Comparison of ENCODE assay signal across 22 cellular contexts in the genomic region with DNA sequence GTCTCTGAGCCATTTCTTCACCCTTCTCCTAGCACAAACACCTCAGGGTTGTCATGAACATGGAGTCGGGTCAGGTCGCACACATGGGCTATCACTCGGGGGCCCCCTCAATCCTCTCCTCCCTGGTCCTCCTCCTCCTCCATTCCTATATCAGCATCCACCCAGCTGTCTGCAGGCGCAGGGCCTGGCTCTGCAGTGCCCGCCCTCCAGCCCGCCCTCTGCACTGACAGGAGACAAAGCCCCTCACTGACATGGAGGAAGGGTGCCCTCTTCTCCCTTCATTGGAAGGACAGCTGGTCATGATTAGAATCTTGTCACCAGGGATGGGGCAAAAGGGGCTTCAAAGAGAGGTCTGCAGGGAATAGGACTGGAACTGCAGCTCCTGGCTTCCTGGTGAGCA. TPM values are rescaled to one million over a fixed set of nuclear protein-coding genes. Genes with fewer than 3 reads are reported as not detected.
"Had no signal": no experiment of that assay in that cellular context is flagged by ENCODE, and none has a peak within 500 bp of the region (broad histone marks: within the 10 kb centered on the region; RNA-seq: fewer than 3 reads in every experiment).

No MANE protein-coding gene starts in this region.

- H3K27ac ChIP-seq: left lung, thyroid gland, upper lobe of right lung had no signal

- ATAC-seq: left lung; natural killer cell treated with Interleukin-12 subunit alpha and Interleukin-12 subunit beta and Interleukin-15 and Interleukin-18, amount 100 ng/mL, for 72 hours; T-helper 17 cell; upper lobe of right lung had no signal

- H3K9me3 ChIP-seq: left lung, thyroid gland, upper lobe of right lung had no signal

- DNase-seq: activated CD4-positive, alpha-beta memory T cell treated with anti-CD3 and anti-CD28 coated beads for 36 hours; activated CD4-positive, alpha-beta T cell treated with anti-CD3 and anti-CD28 coated beads for 48 hours; activated CD4-positive, CD25-positive, alpha-beta regulatory T cell; activated naive CD4-positive, alpha-beta T cell treated with anti-CD3 and anti-CD28 coated beads for 36 hours; activated naive CD8-positive, alpha-beta T cell treated with anti-CD3 and anti-CD28 coated beads, Interleukin-2, amount 10 ng/mL, durations not matched to agents 7 days and 5 days; activated T-cell treated with anti-CD3 and anti-CD28 coated beads, Interleukin-2, amount 50 U/mL, for 48 hours; amniotic stem cell; effector CD4-positive, alpha-beta T cell; foreskin fibroblast; mammary epithelial cell; midbrain; stimulated activated CD4-positive, alpha-beta T cell treated with anti-CD3 and anti-CD28 coated beads, Interleukin-4, amount 100 ng/mL, for 24 hours; stimulated activated naive CD4-positive, alpha-beta T cell treated with Interleukin-2 at 50 U/mL for 16 hours; SW 1271; T-helper 17 cell; thyroid gland; upper lobe of right lung had no signal

- H3K4me3 ChIP-seq: left lung, thyroid gland, upper lobe of right lung had no signal

- H3K27me3 ChIP-seq: left lung, thyroid gland, upper lobe of right lung had no signal

RNA-seq across cellular contexts. Expression of gene GDF7, which starts 37.8 kb away (rescaled TPM):
- total RNA-seq: activated naive CD4-positive, alpha-beta T cell treated with anti-CD3 and anti-CD28 coated beads for 36 hours; activated naive CD8-positive, alpha-beta T cell treated with anti-CD3 and anti-CD28 coated beads, Interleukin-2, amount 10 ng/mL, durations not matched to agents 7 days and 5 days; epithelial cell of proximal tubule had no signal
- polyA plus RNA-seq: fibroblast of lung, keratinocyte, mammary epithelial cell had no signal
